18 cellular contexts compared by ENCODE assay signal in genomic region chr13:72151241-72151640, GRCh38.
DNase-seq lines count a peak whose midpoint lies in the region; TF ChIP-seq lines count a peak whose summit lies in the region.
"Had no signal": no experiment of that assay in that cellular context is flagged by ENCODE, and none has a peak within 500 bp of the region (broad histone marks: within the 10 kb centered on the region; RNA-seq: fewer than 3 reads in every experiment).

No MANE protein-coding gene starts in this region.

- no peak overlapping the region for H3K4me3 ChIP-seq in AG10803 (ENCODE audit: low read length)
- no peak overlapping the region for H3K4me3 ChIP-seq in cardiac fibroblast (replicated peaks in 1 of 2; ENCODE audit: low read depth in 2 of 2, low read length in 2 of 2)
- H3K4me3 ChIP-seq: neural progenitor cell had no signal

- no peak for TF ChIP-seq CTCF in AG10803 (conservative IDR thresholded peaks at IDR 0.05; ENCODE audit: low read length)
- TF ChIP-seq CTCF in cardiac fibroblast (IDR thresholded peaks at IDR 0.05; ENCODE audit: low read depth, low read length): no peak

- DNase-seq in AG10803 (ENCODE audit: low read depth) (peak; percentile 88), NCI-H226 (peak; percentile 86), cardiac fibroblast (ENCODE audit: low read depth in 2 of 2) (peak; percentile 21 to 56), left kidney (ENCODE audit: low read depth, low spot score) (peak; percentile 28), DMS153 treated with DMSO at 0.1 percent for 48 hours (lab: John Stamatoyannopoulos, UW; ENCODE audit: unreplicated experiment) (no peak), H4 (ENCODE audit: low spot score) (no peak), CD1c-positive myeloid dendritic cell (ENCODE audit: extremely low spot score) (no peak), hypothalamus (lab: John Stamatoyannopoulos, UW) (no peak)
- DNase-seq: activated naive CD8-positive, alpha-beta T cell treated with anti-CD3 and anti-CD28 coated beads for 36 hours; activated T-cell treated with anti-CD3 and anti-CD28 coated beads, Interleukin-2, amount 50 U/mL, for 4 hours; endodermal cell; HCEC 1CT; islet precursor cell; NCI-H1694 treated with DMSO at 0.1 percent for 48 hours; NCI-H524 treated with DMSO at 0.1 percent for 48 hours; retina; stimulated activated naive CD8-positive, alpha-beta T cell treated with anti-CD3 and anti-CD28 coated beads, Interleukin-15, amount 100 ng/mL, for 72 hours had no signal

Comparison
In these comparisons a context has a peak if more than half of its experiments do, and no peak if none do; other contexts are left out.
1. DNase-seq: peak in AG10803 (single experiment), NCI-H226 (single experiment), cardiac fibroblast (2 of 2) and left kidney (single experiment); none in DMS153 treated with DMSO at 0.1 percent for 48 hours (single experiment), H4 (single experiment), CD1c-positive myeloid dendritic cell (single experiment) and hypothalamus (0 of 51).